ENCODE assay signal across 23 cellular contexts in the genomic region with DNA sequence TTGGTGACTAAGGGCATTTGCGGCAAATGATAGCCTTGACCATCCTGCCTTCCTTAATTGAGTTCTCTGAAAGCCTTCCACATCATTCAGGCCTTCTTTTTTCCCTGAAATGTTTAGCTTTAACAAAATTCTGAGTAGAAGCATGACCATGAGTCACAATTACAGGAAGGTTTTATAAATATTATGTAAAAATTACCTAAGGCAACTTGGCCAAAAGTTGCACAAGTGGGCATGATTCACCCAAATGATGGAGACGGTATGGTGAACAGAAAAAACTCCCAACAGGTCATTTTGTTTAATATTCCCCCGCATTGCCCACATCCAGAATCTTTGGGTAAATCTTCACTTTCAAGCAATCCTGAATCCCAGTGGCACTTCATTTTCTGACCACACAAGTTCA. TPM values are rescaled to one million over a fixed set of nuclear protein-coding genes. Genes with fewer than 3 reads are reported as not detected.
"Had no signal": no experiment of that assay in that cellular context is flagged by ENCODE, and none has a peak within 500 bp of the region (broad histone marks: within the 10 kb centered on the region; RNA-seq: fewer than 3 reads in every experiment).

No MANE protein-coding gene starts in this region.

- DNase-seq: activated B cell treated with CpG ODN at 0.5 μM for 24 hours; activated CD4-positive, alpha-beta T cell treated with anti-CD3 and anti-CD28 coated beads, Interleukin-2, amount 10 ng/mL, durations not matched to agents 24 days and 14 days; activated CD8-positive, alpha-beta memory T cell treated with anti-CD3 and anti-CD28 coated beads, Interleukin-2, amount 50 U/mL, for 4 hours; activated CD8-positive, alpha-beta T cell treated with anti-CD3 and anti-CD28 coated beads, Interleukin-2, amount 10 ng/mL, durations not matched to agents 7 days and 5 days; activated effector memory CD4-positive, alpha-beta T cell treated with anti-CD3 and anti-CD28 coated beads, Interleukin-2, amount 50 U/mL, for 16 hours; activated T-cell treated with anti-CD3 and anti-CD28 coated beads, Interleukin-2, amount 50 U/mL, for 48 hours; amniotic stem cell; central memory CD4-positive, alpha-beta T cell; colonic mucosa; esophagus squamous epithelium; gastrocnemius medialis; heart left ventricle; left colon; naive B cell; stimulated activated CD4-positive, alpha-beta T cell treated with anti-CD3 and anti-CD28 coated beads, Interleukin-1b, Interleukin-23, amount 100 ng/mL, for 48 hours; stomach had no signal

- H3K4me3 ChIP-seq: colonic mucosa, esophagus squamous epithelium, gastrocnemius medialis, heart left ventricle, lung, neural progenitor cell, stomach, thoracic aorta had no signal

- ATAC-seq: activated CD8-positive, alpha-beta T cell treated with anti-CD3 and anti-CD28 coated beads, Interleukin-2, amount 10 ng/mL, durations not matched to agents 7 days and 5 days; gastrocnemius medialis; heart left ventricle; left colon had no signal

RNA-seq across cellular contexts. Expression of a gene that starts 37.0 kb away (rescaled TPM):
- total RNA-seq: activated B cell treated with CpG ODN at 0.5 μM for 24 hours; activated CD4-positive, alpha-beta T cell treated with anti-CD3 and anti-CD28 coated beads, Interleukin-2, amount 10 ng/mL, durations not matched to agents 24 days and 14 days; activated CD8-positive, alpha-beta T cell treated with anti-CD3 and anti-CD28 coated beads, Interleukin-2, amount 10 ng/mL, durations not matched to agents 7 days and 5 days; colonic mucosa; esophagus squamous epithelium; gastrocnemius medialis; heart left ventricle; left colon; lung; mononuclear cell; renal cortical epithelial cell; stomach; T-helper 2 cell treated with Interferon-gamma antibody and Interleukin-4, amounts not matched to agents 100 ng/mL and 5 ng/mL, for 36 hours; thoracic aorta; ureter had no signal
- polyA plus RNA-seq: heart left ventricle, lung, stomach had no signal
